Comparison of ENCODE assay signal across 8 cellular contexts in the genomic region with DNA sequence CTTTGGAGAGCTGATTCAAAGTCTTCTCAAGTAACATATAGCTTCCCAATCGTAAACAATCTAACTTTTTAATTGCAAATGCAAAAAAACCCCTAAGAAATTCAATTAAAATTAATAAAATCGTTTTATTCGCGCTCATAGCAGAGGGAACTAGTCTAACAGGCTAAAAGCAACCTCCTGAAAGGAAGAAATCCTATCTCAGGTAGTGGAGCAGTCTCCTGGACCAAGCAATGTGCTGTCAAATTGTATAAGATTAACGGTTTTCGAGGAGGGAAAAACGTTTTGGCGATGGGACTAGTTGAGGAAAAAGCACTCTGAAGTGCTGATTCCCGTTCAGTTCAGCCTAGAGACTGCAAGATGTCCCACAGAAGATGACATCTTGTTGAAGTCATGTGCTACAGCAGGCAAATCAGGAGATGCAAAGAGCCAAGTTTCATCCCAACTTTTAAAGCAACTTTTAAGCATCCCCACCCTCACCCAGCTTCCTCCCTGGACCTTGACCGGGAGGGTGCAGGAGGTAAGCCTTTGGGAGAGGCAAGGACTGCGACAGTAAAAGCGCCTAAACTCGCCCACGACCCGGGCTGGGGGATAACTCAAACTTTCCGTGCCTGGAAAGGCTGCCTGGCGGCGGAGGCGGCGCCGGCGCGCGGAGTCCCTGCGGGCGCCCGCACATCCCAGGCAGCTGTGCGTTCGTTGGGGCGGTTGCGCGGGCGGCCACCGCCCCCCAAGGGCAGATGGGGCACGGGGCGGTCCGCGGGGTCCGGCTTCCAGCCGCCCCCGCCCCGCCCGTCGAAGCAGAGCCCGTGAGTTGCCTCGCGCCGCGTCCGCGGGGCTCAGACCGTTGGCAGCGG. TPM values are rescaled to one million over a fixed set of nuclear protein-coding genes. Genes with fewer than 3 reads are reported as not detected.
DNase-seq lines count a peak whose midpoint lies in the region; ATAC-seq and TF ChIP-seq lines count a peak whose summit lies in the region.

No MANE protein-coding gene starts in this region.

- no TSS peak for BruUV-seq in Panc1 (replicated peaks; lab: Mats Ljungman, UMichigan)

- CTCF ChIA-PET in Panc1 (lab: Charles Lee): no interaction called here

- ATAC-seq in GM18505 (IDR thresholded peaks at IDR 0.05; ENCODE audit: unreplicated experiment) (peak; percentile 35), HG02610 (IDR thresholded peaks at IDR 0.05; ENCODE audit: unreplicated experiment) (peak; percentile 30), Panc1 (peak; percentile 62)
- peak; percentile 73 for ATAC-seq in activated naive CD8-positive, alpha-beta T cell treated with anti-CD3 and anti-CD28 coated beads, Interleukin-2, amount 50 U/mL, for 24 hours

- no peaks in the 10 kb centered on the region for H3K9me3 Mint-ChIP-seq in activated naive CD8-positive, alpha-beta T cell treated with anti-CD3 and anti-CD28 coated beads, Interleukin-2, amount 50 U/mL, for 24 hours

- POLR2A ChIA-PET in Panc1 (lab: Charles Lee): interaction anchor here (0.6 kb wide), 1 partner anchor 1471 kb away, joined by 4 read pairs; no protein-coding TSS in a partner anchor

- H3K27me3 Mint-ChIP-seq in activated naive CD8-positive, alpha-beta T cell treated with anti-CD3 and anti-CD28 coated beads, Interleukin-2, amount 50 U/mL, for 24 hours: no peaks in the 10 kb centered on the region

- H3K27me3 ChIP-seq in Panc1 (ENCODE audit: control insufficient read depth, insufficient read depth, low read length) (no peaks in the 10 kb centered on the region), spleen (replicated peaks in 1 of 7) (peaks cover 0 to 10% (median 0%) of the 10 kb centered on the region in 7 donors)

- peak overlapping the region; percentile 76 for H3K4me3 Mint-ChIP-seq in activated naive CD8-positive, alpha-beta T cell treated with anti-CD3 and anti-CD28 coated beads, Interleukin-2, amount 50 U/mL, for 24 hours

- DNase-seq in Panc1 (ENCODE audit: low read depth, low spot score) (no peak), spleen (no peak), Kasumi-1 (lab: John Stamatoyannopoulos, UW) (no peak), pons (ENCODE audit: low spot score) (no peak)
- peak; percentile 53 for DNase-seq in activated naive CD8-positive, alpha-beta T cell treated with anti-CD3 and anti-CD28 coated beads, Interleukin-2, amount 50 U/mL, for 24 hours

- H3K27ac ChIP-seq in Panc1 (ENCODE audit: low read length) (peak overlapping the region; percentile 77), spleen (peak overlapping the region in 7 of 8 donors; percentile 70 to 88 (median 80))

- H3K4me3 ChIP-seq in Panc1 (ENCODE audit: low read depth in 2 of 2, low read length in 2 of 2) (peak overlapping the region; percentile 64 to 77), iPS-11a (ENCODE audit: low read depth, low read length) (peak overlapping the region; percentile 35), spleen (peak overlapping the region; percentile 54 to 86 (median 64))

- TF ChIP-seq CTCF in Panc1 (IDR thresholded peaks at IDR 0.05): no peak
- TF ChIP-seq CTCF in spleen (IDR thresholded peaks at IDR 0.05 in 8 of 11, conservative IDR thresholded peaks at IDR 0.05 in 3 of 11): no peak

- TF ChIP-seq POLR2A in GM18505 (IDR thresholded peaks at IDR 0.05; ENCODE audit: borderline replicate concordance, extremely low read depth, insufficient read depth, insufficient read length) (no peak), spleen (IDR thresholded peaks at IDR 0.05) (no peak)

- 0 out of 2 replicates have a peak, but pooled peaks cover 4% of the 10 kb centered on the region for H3K36me3 ChIP-seq in Panc1 (ENCODE audit: control insufficient read depth, insufficient read depth, low read length)
- H3K36me3 ChIP-seq in spleen: peaks cover 0 to 7% (median 0%) of the 10 kb centered on the region in 6 donors

- in situ Hi-C loops in Panc1 (cut with HindIII; ENCODE audit: low pct_unique_long_range_greater_than_20kb, low sequenced_read_pairs): no loop called here

- peaks cover 2% of the 10 kb centered on the region for H3K36me3 Mint-ChIP-seq in activated naive CD8-positive, alpha-beta T cell treated with anti-CD3 and anti-CD28 coated beads, Interleukin-2, amount 50 U/mL, for 24 hours (ENCODE audit: low read depth)

- 8 to 44% (median 34%) methylated on average over 9 to 53 of the region's 53 CpGs for WGBS in spleen, 5 donors

- H3K9me3 ChIP-seq in Panc1 (ENCODE audit: control insufficient read depth, insufficient read depth, low read depth, low read length) (no peaks in the 10 kb centered on the region), spleen (no peaks in the 10 kb centered on the region)

- peaks cover 12% of the 10 kb centered on the region for H3K4me1 Mint-ChIP-seq in activated naive CD8-positive, alpha-beta T cell treated with anti-CD3 and anti-CD28 coated beads, Interleukin-2, amount 50 U/mL, for 24 hours

- H3K27ac Mint-ChIP-seq in activated naive CD8-positive, alpha-beta T cell treated with anti-CD3 and anti-CD28 coated beads, Interleukin-2, amount 50 U/mL, for 24 hours: peak overlapping the region; percentile 67

- peaks cover 11% of the 10 kb centered on the region for H3K4me1 ChIP-seq in Panc1 (ENCODE audit: control insufficient read depth, insufficient read depth, low read length)
- peaks cover 0 to 15% (median 8%) of the 10 kb centered on the region in 6 donors for H3K4me1 ChIP-seq in spleen

- intact Hi-C loops in Panc1 (cut with micrococcal nuclease; ENCODE audit: unreplicated experiment): no loop called here
- intact Hi-C loops in spleen (cut with DNase I; ENCODE audit: low total_unique reads): no loop called here

RNA-seq across cellular contexts. Expression of gene MAP7D3, which starts 0.8 kb away (rescaled TPM):
- total RNA-seq in Panc1 (2021; ENCODE audit: unreplicated experiment) (23.3 TPM), spleen (10 to 100 TPM; 11.3 to 17.6 (median 13.1) TPM)
- polyA plus RNA-seq in Panc1 (2012; ENCODE audit: insufficient read length): 13.8 TPM
- 10 to 100 TPM in 1 of 3 donors, 1 to 10 TPM in 2; 7.4 to 10.2 (median 8.7) TPM for polyA plus RNA-seq in spleen

RNA-seq across cellular contexts. Expression of gene ADGRG4, which starts 50.3 kb away (rescaled TPM):
- total RNA-seq in Panc1 (2021; ENCODE audit: unreplicated experiment): not detected
- not detected for polyA plus RNA-seq in Panc1 (2012; ENCODE audit: insufficient read length)
- under 1 TPM in 4 of 7 donors, not detected in 3; 0.03 to 0.09 (median 0.04) TPM for total RNA-seq in spleen
- under 1 TPM in 1 of 3 donors, not detected in 2; under 0.01 TPM for polyA plus RNA-seq in spleen
